1 cellular context compared by ENCODE assay signal in the genomic region with DNA sequence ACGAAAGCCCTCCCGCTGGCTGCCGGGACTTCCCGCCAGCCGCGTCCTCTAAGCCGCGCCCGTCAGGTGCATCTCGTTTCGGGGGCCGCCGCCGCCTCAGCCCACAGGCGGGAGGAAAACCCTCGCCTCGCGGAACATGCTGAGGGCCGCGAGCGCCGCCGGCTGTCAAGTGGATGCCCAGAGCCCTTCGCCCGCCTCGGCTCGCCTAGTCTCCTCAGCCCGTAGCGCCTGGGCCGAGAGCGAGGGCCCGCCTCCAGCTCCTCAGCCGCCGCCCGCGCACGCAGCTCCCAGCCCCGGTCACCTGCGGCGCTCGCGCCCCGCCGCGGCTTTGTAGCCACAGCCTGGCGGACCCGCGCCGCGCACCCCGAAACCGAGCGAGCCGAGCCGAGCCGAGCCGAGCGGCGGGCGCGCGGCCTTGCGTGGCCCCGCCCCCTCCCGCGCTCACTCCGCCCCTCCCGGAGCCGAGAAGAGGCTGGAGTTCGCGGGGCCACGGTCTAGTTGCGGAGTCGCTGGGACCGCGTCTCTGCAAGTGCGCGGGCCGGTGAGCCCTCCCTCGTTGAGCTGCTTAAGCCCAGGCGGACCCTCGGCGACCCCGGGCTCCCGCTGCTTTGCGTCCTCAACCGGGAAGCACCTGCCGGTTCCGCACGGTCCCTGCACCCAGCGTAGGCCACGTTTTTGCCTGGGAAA.
A peak's percentile ranks its signal among the peaks of the same experiment; 100 is the strongest.
TF ChIP-seq lines count a peak whose summit lies in the region.

A gene (minus strand): TSS at position 382 of the 687 bp plus-strand sequence. CDS start 450 bp downstream, outside the sequence.

TF ChIP-seq in K562, 482 proteins besides CTCF, POLR2A, EP300 and RAD21 (continued from another document and continues in another):
- TF ChIP-seq, protein P1, sequence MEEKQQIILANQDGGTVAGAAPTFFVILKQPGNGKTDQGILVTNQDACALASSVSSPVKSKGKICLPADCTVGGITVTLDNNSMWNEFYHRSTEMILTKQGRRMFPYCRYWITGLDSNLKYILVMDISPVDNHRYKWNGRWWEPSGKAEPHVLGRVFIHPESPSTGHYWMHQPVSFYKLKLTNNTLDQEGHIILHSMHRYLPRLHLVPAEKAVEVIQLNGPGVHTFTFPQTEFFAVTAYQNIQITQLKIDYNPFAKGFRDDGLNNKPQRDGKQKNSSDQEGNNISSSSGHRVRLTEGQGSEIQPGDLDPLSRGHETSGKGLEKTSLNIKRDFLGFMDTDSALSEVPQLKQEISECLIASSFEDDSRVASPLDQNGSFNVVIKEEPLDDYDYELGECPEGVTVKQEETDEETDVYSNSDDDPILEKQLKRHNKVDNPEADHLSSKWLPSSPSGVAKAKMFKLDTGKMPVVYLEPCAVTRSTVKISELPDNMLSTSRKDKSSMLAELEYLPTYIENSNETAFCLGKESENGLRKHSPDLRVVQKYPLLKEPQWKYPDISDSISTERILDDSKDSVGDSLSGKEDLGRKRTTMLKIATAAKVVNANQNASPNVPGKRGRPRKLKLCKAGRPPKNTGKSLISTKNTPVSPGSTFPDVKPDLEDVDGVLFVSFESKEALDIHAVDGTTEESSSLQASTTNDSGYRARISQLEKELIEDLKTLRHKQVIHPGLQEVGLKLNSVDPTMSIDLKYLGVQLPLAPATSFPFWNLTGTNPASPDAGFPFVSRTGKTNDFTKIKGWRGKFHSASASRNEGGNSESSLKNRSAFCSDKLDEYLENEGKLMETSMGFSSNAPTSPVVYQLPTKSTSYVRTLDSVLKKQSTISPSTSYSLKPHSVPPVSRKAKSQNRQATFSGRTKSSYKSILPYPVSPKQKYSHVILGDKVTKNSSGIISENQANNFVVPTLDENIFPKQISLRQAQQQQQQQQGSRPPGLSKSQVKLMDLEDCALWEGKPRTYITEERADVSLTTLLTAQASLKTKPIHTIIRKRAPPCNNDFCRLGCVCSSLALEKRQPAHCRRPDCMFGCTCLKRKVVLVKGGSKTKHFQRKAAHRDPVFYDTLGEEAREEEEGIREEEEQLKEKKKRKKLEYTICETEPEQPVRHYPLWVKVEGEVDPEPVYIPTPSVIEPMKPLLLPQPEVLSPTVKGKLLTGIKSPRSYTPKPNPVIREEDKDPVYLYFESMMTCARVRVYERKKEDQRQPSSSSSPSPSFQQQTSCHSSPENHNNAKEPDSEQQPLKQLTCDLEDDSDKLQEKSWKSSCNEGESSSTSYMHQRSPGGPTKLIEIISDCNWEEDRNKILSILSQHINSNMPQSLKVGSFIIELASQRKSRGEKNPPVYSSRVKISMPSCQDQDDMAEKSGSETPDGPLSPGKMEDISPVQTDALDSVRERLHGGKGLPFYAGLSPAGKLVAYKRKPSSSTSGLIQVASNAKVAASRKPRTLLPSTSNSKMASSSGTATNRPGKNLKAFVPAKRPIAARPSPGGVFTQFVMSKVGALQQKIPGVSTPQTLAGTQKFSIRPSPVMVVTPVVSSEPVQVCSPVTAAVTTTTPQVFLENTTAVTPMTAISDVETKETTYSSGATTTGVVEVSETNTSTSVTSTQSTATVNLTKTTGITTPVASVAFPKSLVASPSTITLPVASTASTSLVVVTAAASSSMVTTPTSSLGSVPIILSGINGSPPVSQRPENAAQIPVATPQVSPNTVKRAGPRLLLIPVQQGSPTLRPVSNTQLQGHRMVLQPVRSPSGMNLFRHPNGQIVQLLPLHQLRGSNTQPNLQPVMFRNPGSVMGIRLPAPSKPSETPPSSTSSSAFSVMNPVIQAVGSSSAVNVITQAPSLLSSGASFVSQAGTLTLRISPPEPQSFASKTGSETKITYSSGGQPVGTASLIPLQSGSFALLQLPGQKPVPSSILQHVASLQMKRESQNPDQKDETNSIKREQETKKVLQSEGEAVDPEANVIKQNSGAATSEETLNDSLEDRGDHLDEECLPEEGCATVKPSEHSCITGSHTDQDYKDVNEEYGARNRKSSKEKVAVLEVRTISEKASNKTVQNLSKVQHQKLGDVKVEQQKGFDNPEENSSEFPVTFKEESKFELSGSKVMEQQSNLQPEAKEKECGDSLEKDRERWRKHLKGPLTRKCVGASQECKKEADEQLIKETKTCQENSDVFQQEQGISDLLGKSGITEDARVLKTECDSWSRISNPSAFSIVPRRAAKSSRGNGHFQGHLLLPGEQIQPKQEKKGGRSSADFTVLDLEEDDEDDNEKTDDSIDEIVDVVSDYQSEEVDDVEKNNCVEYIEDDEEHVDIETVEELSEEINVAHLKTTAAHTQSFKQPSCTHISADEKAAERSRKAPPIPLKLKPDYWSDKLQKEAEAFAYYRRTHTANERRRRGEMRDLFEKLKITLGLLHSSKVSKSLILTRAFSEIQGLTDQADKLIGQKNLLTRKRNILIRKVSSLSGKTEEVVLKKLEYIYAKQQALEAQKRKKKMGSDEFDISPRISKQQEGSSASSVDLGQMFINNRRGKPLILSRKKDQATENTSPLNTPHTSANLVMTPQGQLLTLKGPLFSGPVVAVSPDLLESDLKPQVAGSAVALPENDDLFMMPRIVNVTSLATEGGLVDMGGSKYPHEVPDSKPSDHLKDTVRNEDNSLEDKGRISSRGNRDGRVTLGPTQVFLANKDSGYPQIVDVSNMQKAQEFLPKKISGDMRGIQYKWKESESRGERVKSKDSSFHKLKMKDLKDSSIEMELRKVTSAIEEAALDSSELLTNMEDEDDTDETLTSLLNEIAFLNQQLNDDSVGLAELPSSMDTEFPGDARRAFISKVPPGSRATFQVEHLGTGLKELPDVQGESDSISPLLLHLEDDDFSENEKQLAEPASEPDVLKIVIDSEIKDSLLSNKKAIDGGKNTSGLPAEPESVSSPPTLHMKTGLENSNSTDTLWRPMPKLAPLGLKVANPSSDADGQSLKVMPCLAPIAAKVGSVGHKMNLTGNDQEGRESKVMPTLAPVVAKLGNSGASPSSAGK (IDR thresholded peaks at IDR 0.05), result peak; percentile 72
- TF ChIP-seq ZNF436 (CRISPR knock-in tag; IDR thresholded peaks at IDR 0.05) (no peak), ZNF239 (CRISPR knock-in tag; IDR thresholded peaks at IDR 0.05) (no peak), CBX1 (IDR thresholded peaks at IDR 0.05; ENCODE audit: low read depth) (no peak), CREBBP (IDR thresholded peaks at IDR 0.05; ENCODE audit: low read depth, low read length) (no peak), KLF13 (tag; IDR thresholded peaks at IDR 0.05; ENCODE audit: borderline replicate concordance, low read depth) (no peak), ETV5 (CRISPR knock-in tag; IDR thresholded peaks at IDR 0.05; ENCODE audit: low read depth) (no peak), SAFB (IDR thresholded peaks at IDR 0.05; ENCODE audit: borderline replicate concordance, low read depth, low read length) (no peak), ZNF76 (CRISPR knock-in tag; IDR thresholded peaks at IDR 0.05; ENCODE audit: borderline replicate concordance) (no peak), ZNF146 (CRISPR knock-in tag; IDR thresholded peaks at IDR 0.05; ENCODE audit: unreplicated experiment) (no peak), BCOR (IDR thresholded peaks at IDR 0.05) (no peak), CC2D1A (IDR thresholded peaks at IDR 0.05) (no peak), HDAC1 (IDR thresholded peaks at IDR 0.05) (no peak), NONO (IDR thresholded peaks at IDR 0.05; ENCODE audit: low read depth in 2 of 2, low read length in 1 of 2) (0 out of 4 replicates have a peak, but pooled peaks of 1 of the 2 experiments have one; percentile 62), ZNF780A (CRISPR knock-in tag; IDR thresholded peaks at IDR 0.05) (no peak), EP400 (IDR thresholded peaks at IDR 0.05) (no peak; the same call in 1 of the 2 replicates), FOXJ3 (CRISPR knock-in tag; IDR thresholded peaks at IDR 0.05) (no peak), ZNF696 (CRISPR knock-in tag; conservative IDR thresholded peaks at IDR 0.05) (no peak), PYGO2 (tag; IDR thresholded peaks at IDR 0.05) (no peak), FOXJ2 (tag; IDR thresholded peaks at IDR 0.05) (no peak), ARNT (IDR thresholded peaks at IDR 0.05) (no peak), GABPB1 (CRISPR knock-in tag; IDR thresholded peaks at IDR 0.05) (0 out of 2 replicates have a peak, but pooled peaks have one; percentile 39), MYC (IDR thresholded peaks at IDR 0.05; ENCODE audit: low read depth, low read length) (0 out of 2 replicates have a peak, but pooled peaks have one; percentile 23), MYC (CRISPR knock-in tag; IDR thresholded peaks at IDR 0.05; ENCODE audit: borderline replicate concordance, low read depth) (no peak), SRSF3 (IDR thresholded peaks at IDR 0.05; ENCODE audit: insufficient read depth, low read length) (no peak)
- TF ChIP-seq, protein P2, sequence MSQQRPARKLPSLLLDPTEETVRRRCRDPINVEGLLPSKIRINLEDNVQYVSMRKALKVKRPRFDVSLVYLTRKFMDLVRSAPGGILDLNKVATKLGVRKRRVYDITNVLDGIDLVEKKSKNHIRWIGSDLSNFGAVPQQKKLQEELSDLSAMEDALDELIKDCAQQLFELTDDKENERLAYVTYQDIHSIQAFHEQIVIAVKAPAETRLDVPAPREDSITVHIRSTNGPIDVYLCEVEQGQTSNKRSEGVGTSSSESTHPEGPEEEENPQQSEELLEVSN (IDR thresholded peaks at IDR 0.05; ENCODE audit: borderline replicate concordance in 1 of 2, extremely low read depth in 1 of 2, insufficient read depth in 1 of 2, insufficient read length in 1 of 2, low read depth in 1 of 2, low read length in 1 of 2, poor library complexity in 1 of 2, severe bottlenecking in 1 of 2), result peak; percentile 10 to 73
- TF ChIP-seq, protein P3, sequence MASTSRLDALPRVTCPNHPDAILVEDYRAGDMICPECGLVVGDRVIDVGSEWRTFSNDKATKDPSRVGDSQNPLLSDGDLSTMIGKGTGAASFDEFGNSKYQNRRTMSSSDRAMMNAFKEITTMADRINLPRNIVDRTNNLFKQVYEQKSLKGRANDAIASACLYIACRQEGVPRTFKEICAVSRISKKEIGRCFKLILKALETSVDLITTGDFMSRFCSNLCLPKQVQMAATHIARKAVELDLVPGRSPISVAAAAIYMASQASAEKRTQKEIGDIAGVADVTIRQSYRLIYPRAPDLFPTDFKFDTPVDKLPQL (IDR thresholded peaks at IDR 0.05; ENCODE audit: extremely low read depth, insufficient read length), result no peak
- TF ChIP-seq, protein P4, sequence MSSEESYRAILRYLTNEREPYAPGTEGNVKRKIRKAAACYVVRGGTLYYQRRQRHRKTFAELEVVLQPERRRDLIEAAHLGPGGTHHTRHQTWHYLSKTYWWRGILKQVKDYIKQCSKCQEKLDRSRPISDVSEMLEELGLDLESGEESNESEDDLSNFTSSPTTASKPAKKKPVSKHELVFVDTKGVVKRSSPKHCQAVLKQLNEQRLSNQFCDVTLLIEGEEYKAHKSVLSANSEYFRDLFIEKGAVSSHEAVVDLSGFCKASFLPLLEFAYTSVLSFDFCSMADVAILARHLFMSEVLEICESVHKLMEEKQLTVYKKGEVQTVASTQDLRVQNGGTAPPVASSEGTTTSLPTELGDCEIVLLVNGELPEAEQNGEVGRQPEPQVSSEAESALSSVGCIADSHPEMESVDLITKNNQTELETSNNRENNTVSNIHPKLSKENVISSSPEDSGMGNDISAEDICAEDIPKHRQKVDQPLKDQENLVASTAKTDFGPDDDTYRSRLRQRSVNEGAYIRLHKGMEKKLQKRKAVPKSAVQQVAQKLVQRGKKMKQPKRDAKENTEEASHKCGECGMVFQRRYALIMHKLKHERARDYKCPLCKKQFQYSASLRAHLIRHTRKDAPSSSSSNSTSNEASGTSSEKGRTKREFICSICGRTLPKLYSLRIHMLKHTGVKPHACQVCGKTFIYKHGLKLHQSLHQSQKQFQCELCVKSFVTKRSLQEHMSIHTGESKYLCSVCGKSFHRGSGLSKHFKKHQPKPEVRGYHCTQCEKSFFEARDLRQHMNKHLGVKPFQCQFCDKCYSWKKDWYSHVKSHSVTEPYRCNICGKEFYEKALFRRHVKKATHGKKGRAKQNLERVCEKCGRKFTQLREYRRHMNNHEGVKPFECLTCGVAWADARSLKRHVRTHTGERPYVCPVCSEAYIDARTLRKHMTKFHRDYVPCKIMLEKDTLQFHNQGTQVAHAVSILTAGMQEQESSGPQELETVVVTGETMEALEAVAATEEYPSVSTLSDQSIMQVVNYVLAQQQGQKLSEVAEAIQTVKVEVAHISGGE (CRISPR knock-in tag; IDR thresholded peaks at IDR 0.05), result 0 out of 6 replicates have a peak, but pooled peaks of 1 of the 3 experiments have one; percentile 45
- TF ChIP-seq, protein P5, sequence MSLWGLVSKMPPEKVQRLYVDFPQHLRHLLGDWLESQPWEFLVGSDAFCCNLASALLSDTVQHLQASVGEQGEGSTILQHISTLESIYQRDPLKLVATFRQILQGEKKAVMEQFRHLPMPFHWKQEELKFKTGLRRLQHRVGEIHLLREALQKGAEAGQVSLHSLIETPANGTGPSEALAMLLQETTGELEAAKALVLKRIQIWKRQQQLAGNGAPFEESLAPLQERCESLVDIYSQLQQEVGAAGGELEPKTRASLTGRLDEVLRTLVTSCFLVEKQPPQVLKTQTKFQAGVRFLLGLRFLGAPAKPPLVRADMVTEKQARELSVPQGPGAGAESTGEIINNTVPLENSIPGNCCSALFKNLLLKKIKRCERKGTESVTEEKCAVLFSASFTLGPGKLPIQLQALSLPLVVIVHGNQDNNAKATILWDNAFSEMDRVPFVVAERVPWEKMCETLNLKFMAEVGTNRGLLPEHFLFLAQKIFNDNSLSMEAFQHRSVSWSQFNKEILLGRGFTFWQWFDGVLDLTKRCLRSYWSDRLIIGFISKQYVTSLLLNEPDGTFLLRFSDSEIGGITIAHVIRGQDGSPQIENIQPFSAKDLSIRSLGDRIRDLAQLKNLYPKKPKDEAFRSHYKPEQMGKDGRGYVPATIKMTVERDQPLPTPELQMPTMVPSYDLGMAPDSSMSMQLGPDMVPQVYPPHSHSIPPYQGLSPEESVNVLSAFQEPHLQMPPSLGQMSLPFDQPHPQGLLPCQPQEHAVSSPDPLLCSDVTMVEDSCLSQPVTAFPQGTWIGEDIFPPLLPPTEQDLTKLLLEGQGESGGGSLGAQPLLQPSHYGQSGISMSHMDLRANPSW (CRISPR knock-in tag; IDR thresholded peaks at IDR 0.05), result no peak
- TF ChIP-seq, protein P6, sequence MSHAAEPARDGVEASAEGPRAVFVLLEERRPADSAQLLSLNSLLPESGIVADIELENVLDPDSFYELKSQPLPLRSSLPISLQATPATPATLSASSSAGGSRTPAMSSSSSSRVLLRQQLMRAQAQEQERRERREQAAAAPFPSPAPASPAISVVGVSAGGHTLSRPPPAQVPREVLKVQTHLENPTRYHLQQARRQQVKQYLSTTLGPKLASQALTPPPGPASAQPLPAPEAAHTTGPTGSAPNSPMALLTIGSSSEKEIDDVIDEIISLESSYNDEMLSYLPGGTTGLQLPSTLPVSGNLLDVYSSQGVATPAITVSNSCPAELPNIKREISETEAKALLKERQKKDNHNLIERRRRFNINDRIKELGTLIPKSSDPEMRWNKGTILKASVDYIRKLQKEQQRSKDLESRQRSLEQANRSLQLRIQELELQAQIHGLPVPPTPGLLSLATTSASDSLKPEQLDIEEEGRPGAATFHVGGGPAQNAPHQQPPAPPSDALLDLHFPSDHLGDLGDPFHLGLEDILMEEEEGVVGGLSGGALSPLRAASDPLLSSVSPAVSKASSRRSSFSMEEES (CRISPR knock-in tag; IDR thresholded peaks at IDR 0.05), result no peak
- TF ChIP-seq, protein P7, sequence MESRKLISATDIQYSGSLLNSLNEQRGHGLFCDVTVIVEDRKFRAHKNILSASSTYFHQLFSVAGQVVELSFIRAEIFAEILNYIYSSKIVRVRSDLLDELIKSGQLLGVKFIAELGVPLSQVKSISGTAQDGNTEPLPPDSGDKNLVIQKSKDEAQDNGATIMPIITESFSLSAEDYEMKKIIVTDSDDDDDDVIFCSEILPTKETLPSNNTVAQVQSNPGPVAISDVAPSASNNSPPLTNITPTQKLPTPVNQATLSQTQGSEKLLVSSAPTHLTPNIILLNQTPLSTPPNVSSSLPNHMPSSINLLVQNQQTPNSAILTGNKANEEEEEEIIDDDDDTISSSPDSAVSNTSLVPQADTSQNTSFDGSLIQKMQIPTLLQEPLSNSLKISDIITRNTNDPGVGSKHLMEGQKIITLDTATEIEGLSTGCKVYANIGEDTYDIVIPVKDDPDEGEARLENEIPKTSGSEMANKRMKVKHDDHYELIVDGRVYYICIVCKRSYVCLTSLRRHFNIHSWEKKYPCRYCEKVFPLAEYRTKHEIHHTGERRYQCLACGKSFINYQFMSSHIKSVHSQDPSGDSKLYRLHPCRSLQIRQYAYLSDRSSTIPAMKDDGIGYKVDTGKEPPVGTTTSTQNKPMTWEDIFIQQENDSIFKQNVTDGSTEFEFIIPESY (CRISPR knock-in tag; IDR thresholded peaks at IDR 0.05), result 0 out of 2 replicates have a peak, but pooled peaks have one; percentile 3
